In genomic region chr17:38667099-38667786, GRCh38 we compare ENCODE assay signal across 8 cellular contexts. TPM values are rescaled to one million over a fixed set of nuclear protein-coding genes. Genes with fewer than 3 reads are reported as not detected.
DNase-seq lines count a peak whose midpoint lies in the region; ATAC-seq, FAIRE-seq and TF ChIP-seq lines count a peak whose summit lies in the region.

No MANE protein-coding gene starts in this region.

- TF ChIP-seq CTCF in Peyer's patch (IDR thresholded peaks at IDR 0.05) (peak; percentile 84 to 99 (median 97)), foreskin fibroblast (IDR thresholded peaks at IDR 0.05; ENCODE audit: low read depth, low read length) (peak; percentile 100)

- H3K36me3 ChIP-seq in Karpas-422 (ENCODE audit: insufficient read depth, low read length) = no peaks in the 10 kb centered on the region
- no peaks in the 10 kb centered on the region for H3K36me3 ChIP-seq in Peyer's patch

- no peak overlapping the region for H3K27ac ChIP-seq in Karpas-422 (ENCODE audit: low read length)
- no peak overlapping the region for H3K27ac ChIP-seq in Peyer's patch

- no peak for ATAC-seq in GM19463 (IDR thresholded peaks at IDR 0.05; ENCODE audit: unreplicated experiment)

- FAIRE-seq in urothelium cell line (lab: Jason Lieb, UNC) = no peak

- no peaks in the 10 kb centered on the region for H3K79me2 ChIP-seq in Karpas-422 (ENCODE audit: low read length)

- H3K4me3 ChIP-seq in Karpas-422 (ENCODE audit: low read length) = no peak overlapping the region
- no peak overlapping the region for H3K4me3 ChIP-seq in Peyer's patch
- H3K4me3 ChIP-seq in foreskin fibroblast (ENCODE audit: low read depth in 1 of 2, low read length in 2 of 2) = no peak overlapping the region

- H3K4me1 ChIP-seq in Karpas-422 (ENCODE audit: low read length) = peaks cover 7% of the 10 kb centered on the region
- peaks cover 0 to 7% (median 0%) of the 10 kb centered on the region in 4 donors for H3K4me1 ChIP-seq in Peyer's patch

- H3K9me2 ChIP-seq in Karpas-422 (replicated peaks; ENCODE audit: insufficient read depth, low read length) = no peaks in the 10 kb centered on the region

- H3K4me2 ChIP-seq in Karpas-422 (ENCODE audit: low read depth, low read length, poor library complexity, severe bottlenecking) = no peak overlapping the region

- no peaks in the 10 kb centered on the region for H3K27me3 ChIP-seq in Karpas-422 (ENCODE audit: low read length)
- H3K27me3 ChIP-seq in Peyer's patch = peaks cover 0 to 20% of the 10 kb centered on the region in 2 donors

- H3K9me3 ChIP-seq in Karpas-422 (ENCODE audit: low read length) (no peaks in the 10 kb centered on the region), Peyer's patch (no peaks in the 10 kb centered on the region)

- DNase-seq in DMS153 treated with DMSO at 0.1 percent for 48 hours (lab: John Stamatoyannopoulos, UW; ENCODE audit: unreplicated experiment) = peak; percentile 63
- peak; percentile 86 for DNase-seq in Karpas-422
- DNase-seq in Peyer's patch = peak; percentile 44 to 84 (median 65)
- peak; percentile 31 for DNase-seq in activated T-helper 9 cell treated with anti-CD3 and anti-CD28 coated beads, Interleukin-2, amount 50 U/mL, for 16 hours (ENCODE audit: low read depth)
- peak; percentile 45 to 84 for DNase-seq in foreskin fibroblast
- DNase-seq in nucleus accumbens (lab: John Stamatoyannopoulos, UW) = peak in 46 of 56 donors; percentile 5 to 73 (median 40)
- peak; percentile 84 for DNase-seq in urothelium cell line (ENCODE audit: low spot score)

- H4K20me1 ChIP-seq in Karpas-422 (ENCODE audit: insufficient read depth, low read depth, low read length) = peaks cover 5% of the 10 kb centered on the region; the same call in 1 of the 2 replicates

- TF ChIP-seq POLR2A in Peyer's patch (IDR thresholded peaks at IDR 0.05) = no peak

- no peak overlapping the region for H3K9ac ChIP-seq in Karpas-422 (ENCODE audit: low read length)

- H2AFZ ChIP-seq in Karpas-422 (ENCODE audit: low read length) = no peak overlapping the region

RNA-seq across cellular contexts. Expression of gene EPOP, which starts 7.5 kb away (rescaled TPM):
- 7.6 and 19.9 TPM in 2 replicates for total RNA-seq in Karpas-422 (2014; rRNA removed; shearing (Covaris generic); ENCODE audit: low replicate concordance)
- total RNA-seq in Peyer's patch = 1 to 10 TPM in 1 of 4 donors, under 1 TPM in 1, not detected in 2; 0.54 to 3.3 TPM

RNA-seq across cellular contexts. Expression of gene MLLT6, which starts 37.8 kb away (rescaled TPM):
- 72.4 and 119 TPM in 2 replicates for total RNA-seq in Karpas-422 (2014; rRNA removed; shearing (Covaris generic); ENCODE audit: low replicate concordance)
- 100 to 1,000 TPM in 3 of 4 donors, 10 to 100 TPM in 1; 69.2 to 297 (median 190) TPM for total RNA-seq in Peyer's patch

Comparison
In these comparisons a context has a peak if more than half of its experiments do, and no peak if none do; other contexts are left out.
1. DNase-seq: peak in every context shown above with its lines; median percentile 86 in Karpas-422; 84 in urothelium cell line; 65 in Peyer's patch; 64 in foreskin fibroblast; 63 in DMS153 treated with DMSO at 0.1 percent for 48 hours; 40 in nucleus accumbens; 31 in activated T-helper 9 cell treated with anti-CD3 and anti-CD28 coated beads, Interleukin-2, amount 50 U/mL, for 16 hours.